8 cellular contexts compared by ENCODE assay signal in the genomic region with DNA sequence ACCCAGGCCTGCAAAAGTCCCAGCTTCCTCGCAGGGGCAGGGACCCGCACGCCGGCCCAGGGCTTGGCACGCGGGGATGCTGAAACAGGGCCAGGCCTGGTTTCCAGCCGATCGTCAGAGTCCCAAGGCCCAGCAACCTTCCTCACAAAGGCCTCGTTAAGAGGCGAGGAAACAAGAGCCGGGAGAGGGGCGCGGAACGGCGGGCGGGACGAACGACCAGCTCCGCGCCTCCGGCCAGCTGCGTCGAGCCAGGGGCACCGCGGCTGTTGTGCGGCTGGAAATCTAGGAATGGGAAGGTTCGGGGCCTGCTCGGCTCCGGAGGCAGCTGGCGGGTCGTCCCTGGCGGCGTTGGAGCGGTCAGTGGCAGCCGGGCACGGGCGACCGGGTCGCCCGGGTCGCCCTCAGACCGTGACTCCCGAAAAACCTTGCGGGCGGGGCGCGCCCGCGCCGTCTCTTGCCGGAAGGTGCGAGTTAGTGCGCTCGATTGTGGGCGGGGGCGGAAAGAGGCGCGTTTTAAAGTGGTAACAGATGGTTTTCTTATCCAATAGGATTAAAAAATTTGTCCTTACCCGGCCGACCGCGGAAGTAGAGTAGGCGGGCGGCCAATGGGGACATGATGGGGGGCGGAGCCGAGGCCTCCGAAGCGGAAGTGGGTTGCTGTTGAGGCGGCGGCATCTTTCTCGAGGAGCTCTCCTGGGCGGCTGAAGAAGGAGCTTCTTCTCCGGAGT. TPM values are rescaled to one million over a fixed set of nuclear protein-coding genes. Genes with fewer than 3 reads are reported as not detected.
DNase-seq lines count a peak whose midpoint lies in the region; ATAC-seq, FAIRE-seq and TF ChIP-seq lines count a peak whose summit lies in the region.

A gene with protein sequence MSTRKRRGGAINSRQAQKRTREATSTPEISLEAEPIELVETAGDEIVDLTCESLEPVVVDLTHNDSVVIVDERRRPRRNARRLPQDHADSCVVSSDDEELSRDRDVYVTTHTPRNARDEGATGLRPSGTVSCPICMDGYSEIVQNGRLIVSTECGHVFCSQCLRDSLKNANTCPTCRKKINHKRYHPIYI (plus strand): TSS at position 643 of the 728 bp plus-strand sequence. CDS start 21,388 bp downstream, outside the sequence.

- TF ChIP-seq POLR2A in endothelial cell of umbilical vein (IDR thresholded peaks at IDR 0.05; ENCODE audit: low read depth, low read length) = peak; percentile 86

- H3K79me2 ChIP-seq in OCI-LY3 (ENCODE audit: low read length) = peaks cover 60% of the 10 kb centered on the region
- peaks cover 57% of the 10 kb centered on the region for H3K79me2 ChIP-seq in endothelial cell of umbilical vein (ENCODE audit: control insufficient read depth, insufficient read depth, low read length)

- POLR2A ChIA-PET in endothelial cell of umbilical vein (lab: Charles Lee) = interaction anchor here (0.7 to 1.3 kb wide), 2 partner anchors 206 to 221 kb away, joined by 3 to 4 read pairs; partner anchors contain the start of gene MXD4

- no peaks in the 10 kb centered on the region for H3K9me1 ChIP-seq in endothelial cell of umbilical vein (replicated peaks; ENCODE audit: control insufficient read depth, extremely low read depth, insufficient read depth, low read length)

- peak within 1 kb of the TSS; percentile 99 for H3K9ac ChIP-seq in OCI-LY3 (ENCODE audit: low read length)
- H3K9ac ChIP-seq in endothelial cell of umbilical vein (replicated peaks; ENCODE audit: extremely low read depth, insufficient read depth, low read length) = peak within 1 kb of the TSS; percentile 95

- peak within 1 kb of the TSS; percentile 90 for H3K27ac ChIP-seq in OCI-LY3 (ENCODE audit: low read length)
- H3K27ac ChIP-seq in endothelial cell of umbilical vein (ENCODE audit: insufficient read depth, low read depth, low read length) = peak within 1 kb of the TSS; percentile 69

- BruUV-seq in endothelial cell of umbilical vein (replicated peaks; lab: Mats Ljungman, UMichigan) = TSS peak; percentile 39

- H3K36me3 ChIP-seq in OCI-LY3 (replicated peaks; ENCODE audit: low read depth, low read length) (peaks cover 28% of the 10 kb centered on the region), endothelial cell of umbilical vein (ENCODE audit: control insufficient read depth in 2 of 2, extremely low read depth in 1 of 2, insufficient read depth in 2 of 2, low read length in 2 of 2) (peaks cover 2 to 3% of the 10 kb centered on the region in 2 experiments)

- H3K4me2 ChIP-seq in OCI-LY3 (ENCODE audit: low read length) (peak within 1 kb of the TSS; percentile 100), endothelial cell of umbilical vein (ENCODE audit: insufficient read depth, low read length) (peak within 1 kb of the TSS; percentile 98)

- H3K9me3 ChIP-seq in OCI-LY3 (ENCODE audit: insufficient read depth, low read length) (no peaks in the 10 kb centered on the region), endothelial cell of umbilical vein (replicated peaks; ENCODE audit: control insufficient read depth, insufficient read depth, low read length) (no peaks in the 10 kb centered on the region)

- H3K4me1 ChIP-seq in OCI-LY3 (ENCODE audit: low read length) (peaks cover 11% of the 10 kb centered on the region), endothelial cell of umbilical vein (ENCODE audit: control insufficient read depth, extremely low read depth, insufficient read depth, low read length) (peaks cover 14% of the 10 kb centered on the region)

- H3K27me3 ChIP-seq in OCI-LY3 (ENCODE audit: low read depth, low read length) = no peaks in the 10 kb centered on the region
- no peaks in the 10 kb centered on the region for H3K27me3 ChIP-seq in endothelial cell of umbilical vein (ENCODE audit: control insufficient read depth in 2 of 2, insufficient read depth in 2 of 2, low read length in 2 of 2)

- dilution Hi-C loops in endothelial cell of umbilical vein (cut with MboI; ENCODE audit: extremely low pct_ligation_motif_present, low sequenced_read_pairs) = no loop called here

- CTCF ChIA-PET in endothelial cell of umbilical vein (lab: Charles Lee) = interaction anchor here (1.1 to 3.5 kb wide), 6 partner anchors 16 to 418 kb away, joined by 3 to 14 read pairs (median 4); no protein-coding TSS in a partner anchor

- H3K4me3 ChIP-seq in OCI-LY3 (ENCODE audit: low read length) (peak within 1 kb of the TSS; percentile 99), endothelial cell of umbilical vein (replicated peaks in 1 of 3; ENCODE audit: insufficient read depth in 1 of 3, low read depth in 1 of 3, low read length in 3 of 3) (peak within 1 kb of the TSS; percentile 92 to 98 (median 95))

- H2AFZ ChIP-seq in OCI-LY3 (ENCODE audit: low read depth, low read length) = peak within 1 kb of the TSS; percentile 73
- H2AFZ ChIP-seq in endothelial cell of umbilical vein (ENCODE audit: low read depth, low read length) = peak within 1 kb of the TSS; percentile 81

- TF ChIP-seq CTCF in OCI-LY3 (IDR thresholded peaks at IDR 0.05; ENCODE audit: low read depth, low read length) = no peak
- TF ChIP-seq CTCF in endothelial cell of umbilical vein (IDR thresholded peaks at IDR 0.05; ENCODE audit: extremely low read depth in 1 of 2, insufficient read depth in 1 of 2, low read depth in 1 of 2, low read length in 2 of 2) = no peak

- H4K20me1 ChIP-seq in OCI-LY3 (ENCODE audit: insufficient read depth, low read length) (peaks cover 39% of the 10 kb centered on the region), endothelial cell of umbilical vein (replicated peaks; ENCODE audit: control insufficient read depth, extremely low read depth, insufficient read depth, low read length) (peaks cover 9% of the 10 kb centered on the region)

- FAIRE-seq in endothelial cell of umbilical vein (lab: Jason Lieb, UNC) = peak; percentile 93

- DNase-seq in D341Med (ENCODE audit: low spot score) = peak; percentile 97
- peak; percentile 98 for DNase-seq in HuH-7 (ENCODE audit: low spot score)
- peak; percentile 95 for DNase-seq in activated CD8-positive, alpha-beta memory T cell treated with anti-CD3 and anti-CD28 coated beads, Interleukin-2, amount 50 U/mL, for 48 hours
- peak; percentile 97 for DNase-seq in endothelial cell of umbilical vein (ENCODE audit: low read depth, low spot score)
- DNase-seq in middle frontal gyrus (ENCODE audit: extremely low spot score, low spot score) = peak; percentile 91
- DNase-seq in stimulated activated CD8-positive, alpha-beta memory T cell treated with anti-CD3 and anti-CD28 coated beads, Interleukin-2, amount 100 ng/mL, for 48 hours (ENCODE audit: low read depth in 2 of 2) = peak; percentile 90 to 92

- intact Hi-C loops in endothelial cell of umbilical vein (cut with micrococcal nuclease) = loop anchor here (2.0 to 5.0 kb wide), 4 partner anchors 14 to 226 kb away; partner anchors contain the start of genes HAUS3 and POLN

- peak; percentile 76 for ATAC-seq in GM21515 (IDR thresholded peaks at IDR 0.05; ENCODE audit: unreplicated experiment)

TF ChIP-seq in endothelial cell of umbilical vein, 7 proteins besides CTCF, POLR2A, EP300 and RAD21:
- TF ChIP-seq POLR2AphosphoS5 (IDR thresholded peaks at IDR 0.05; ENCODE audit: insufficient read depth, low read depth, low read length) (peak; percentile 68), GATA2 (IDR thresholded peaks at IDR 0.05; ENCODE audit: insufficient read depth, insufficient read length, low read depth, low read length) (no peak)

RNA-seq across cellular contexts. Expression of the gene that starts here (rescaled TPM):
- 67.5 and 71.4 TPM in 2 replicates for total RNA-seq in endothelial cell of umbilical vein
- 56.9 and 64.3 TPM in 2 replicates for polyA plus RNA-seq in endothelial cell of umbilical vein
- polyA plus RNA-seq in endothelial cell of umbilical vein (2011; cell fraction: cytosol; rRNA removed) = 71.9 and 85.2 TPM in 2 replicates
- 65.4 and 73.0 TPM in 2 replicates for polyA plus RNA-seq in endothelial cell of umbilical vein (2011; cell fraction: nucleus; rRNA removed)
- 45.8 and 52.5 TPM in 2 replicates for polyA plus RNA-seq in endothelial cell of umbilical vein (2012)
- 60.7 and 73.2 TPM in 2 replicates for polyA minus RNA-seq in endothelial cell of umbilical vein
- 34.3 TPM for polyA minus RNA-seq in endothelial cell of umbilical vein (2011; cell fraction: cytosol; rRNA and poly(A)+ RNA removed)
- polyA minus RNA-seq in endothelial cell of umbilical vein (2011; cell fraction: nucleus; rRNA and poly(A)+ RNA removed) = 49.9 and 57.5 TPM in 2 replicates

Comparison
In these comparisons a context has a peak if more than half of its experiments do, and no peak if none do; other contexts are left out.
1. Peak in every context shown above with its lines: DNase-seq, ATAC-seq, H3K4me3 ChIP-seq and H3K27ac ChIP-seq.